16 cellular contexts compared by ENCODE assay signal in the genomic region with DNA sequence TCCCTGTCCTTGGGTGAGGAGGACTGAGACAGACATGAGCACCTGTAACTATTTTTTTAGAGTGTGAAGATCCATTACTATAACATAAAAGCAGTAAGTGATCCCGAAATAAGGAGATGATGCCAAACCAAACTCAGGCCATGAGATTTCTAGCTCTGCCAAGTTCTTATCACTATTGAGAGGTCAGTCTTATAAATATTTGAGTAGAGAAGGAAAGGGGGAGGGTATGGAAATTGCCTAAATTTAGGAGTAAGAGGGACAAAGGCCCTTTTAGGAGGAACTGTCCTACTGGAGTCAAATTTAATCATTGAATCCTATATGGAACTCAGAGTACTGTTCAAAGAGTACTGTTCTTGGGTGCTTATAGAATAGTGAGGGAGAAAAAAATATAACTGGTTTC.
DNase-seq lines count a peak whose midpoint lies in the region; ATAC-seq and TF ChIP-seq lines count a peak whose summit lies in the region.
"Had no signal": no experiment of that assay in that cellular context is flagged by ENCODE, and none has a peak within 500 bp of the region (broad histone marks: within the 10 kb centered on the region; RNA-seq: fewer than 3 reads in every experiment).

No MANE protein-coding gene starts in this region.

- no peaks in the 10 kb centered on the region for H3K27me3 ChIP-seq in mammary epithelial cell (ENCODE audit: insufficient read depth, low read length)
- no peaks in the 10 kb centered on the region for H3K27me3 ChIP-seq in GM23338 (ENCODE audit: insufficient read depth)
- H3K27me3 ChIP-seq in right lobe of liver = no peaks in the 10 kb centered on the region
- H3K27me3 ChIP-seq: BLaER1 had no signal

- H4K20me1 ChIP-seq in mammary epithelial cell (ENCODE audit: insufficient read depth, low read length) (no peaks in the 10 kb centered on the region), GM23338 (replicated peaks; ENCODE audit: insufficient read depth) (no peaks in the 10 kb centered on the region)
- H4K20me1 ChIP-seq: BLaER1 had no signal

- no peaks in the 10 kb centered on the region for H3K9me3 Mint-ChIP-seq in MCF 10A (ENCODE audit: unreplicated experiment)
- H3K9me3 Mint-ChIP-seq in GM23338 = no peaks in the 10 kb centered on the region
- no peaks in the 10 kb centered on the region; the same call in 1 of the 2 replicates for H3K9me3 Mint-ChIP-seq in WTC11
- H3K9me3 Mint-ChIP-seq: HFFc6 had no signal

- ATAC-seq in GM23338 = no peak
- no peak for ATAC-seq in WTC11
- ATAC-seq in right lobe of liver = peak; percentile 71 to 83 (median 81)
- ATAC-seq: CD8-positive, alpha-beta T cell had no signal

- intact Hi-C loops in mammary epithelial cell (cut with micrococcal nuclease) = no loop called here
- intact Hi-C loops in MCF 10A (cut with micrococcal nuclease) = no loop called here
- intact Hi-C loops in right lobe of liver (cut with DNase I) = no loop called here

- H2AFZ ChIP-seq in mammary epithelial cell (ENCODE audit: low read depth, low read length) (no peak overlapping the region), GM23338 (no peak overlapping the region)

- H3K36me3 Mint-ChIP-seq in MCF 10A (ENCODE audit: insufficient read depth, unreplicated experiment) (no peaks in the 10 kb centered on the region), GM23338 (ENCODE audit: low read depth) (peaks cover 8% of the 10 kb centered on the region; the same call in 2 of the 3 replicates), WTC11 (no peaks in the 10 kb centered on the region)
- H3K36me3 Mint-ChIP-seq: CD4-positive, CD25-positive, alpha-beta regulatory T cell; CD8-positive, alpha-beta T cell had no signal

- H3K4me2 ChIP-seq in mammary epithelial cell (ENCODE audit: insufficient read depth, low read depth, low read length) (peak overlapping the region; percentile 16), GM23338 (no peak overlapping the region)
- H3K4me2 ChIP-seq: BLaER1 had no signal

- no peaks in the 10 kb centered on the region for H3K9me2 ChIP-seq in GM23338 (ENCODE audit: insufficient read depth)

- H3K79me2 ChIP-seq in mammary epithelial cell (ENCODE audit: insufficient read depth, low read length) = no peaks in the 10 kb centered on the region
- no peaks in the 10 kb centered on the region for H3K79me2 ChIP-seq in GM23338 (replicated peaks; ENCODE audit: insufficient read depth)

- no peak overlapping the region for H3K27ac Mint-ChIP-seq in MCF 10A (ENCODE audit: low read depth, unreplicated experiment)
- 0 out of 2 replicates have a peak overlapping the region, but pooled peaks have one; percentile 2 for H3K27ac Mint-ChIP-seq in GM23338
- peak overlapping the region; percentile 33; the same call in 1 of the 2 replicates for H3K27ac Mint-ChIP-seq in WTC11
- H3K27ac Mint-ChIP-seq: B cell; CD4-positive, CD25-positive, alpha-beta regulatory T cell; CD8-positive, alpha-beta T cell; HFFc6 had no signal

- POLR2A ChIA-PET in MCF 10A (lab: Yijun Ruan, JAX) (no interaction called here), WTC11 (lab: Charles Lee) (no interaction called here)

- TF ChIP-seq POLR2A in right lobe of liver (IDR thresholded peaks at IDR 0.05) = no peak

- dilution Hi-C loops in mammary epithelial cell (cut with HindIII; ENCODE audit: low sequenced_read_pairs) = no loop called here

- TF ChIP-seq CTCF in mammary epithelial cell (conservative IDR thresholded peaks at IDR 0.05 in 1 of 2, IDR thresholded peaks at IDR 0.05 in 1 of 2; ENCODE audit: extremely low read depth in 1 of 2, insufficient read depth in 1 of 2, low read depth in 1 of 2, low read length in 2 of 2) (no peak), MCF 10A (IDR thresholded peaks at IDR 0.05; ENCODE audit: unreplicated experiment) (no peak), GM23338 (conservative IDR thresholded peaks at IDR 0.05; ENCODE audit: low read depth in 2 of 2) (no peak), WTC11 (IDR thresholded peaks at IDR 0.05) (no peak), right lobe of liver (IDR thresholded peaks at IDR 0.05) (no peak)

- no peak overlapping the region for H3K27ac ChIP-seq in mammary epithelial cell (ENCODE audit: insufficient read depth, low read depth, low read length)
- peak overlapping the region; percentile 11 for H3K27ac ChIP-seq in GM23338 (ENCODE audit: low read depth)
- peak overlapping the region in 1 of 3 donors; percentile 4 for H3K27ac ChIP-seq in right lobe of liver
- H3K27ac ChIP-seq: 22Rv1, BLaER1 had no signal

- H3K36me3 ChIP-seq in mammary epithelial cell (ENCODE audit: insufficient read depth, low read length) = no peaks in the 10 kb centered on the region
- no peaks in the 10 kb centered on the region for H3K36me3 ChIP-seq in GM23338 (ENCODE audit: insufficient read depth)
- no peaks in the 10 kb centered on the region for H3K36me3 ChIP-seq in right lobe of liver
- H3K36me3 ChIP-seq: BLaER1, HAP-1 had no signal

- H3K27me3 Mint-ChIP-seq in MCF 10A (ENCODE audit: insufficient read depth, unreplicated experiment) = no peaks in the 10 kb centered on the region
- H3K27me3 Mint-ChIP-seq in GM23338 (ENCODE audit: insufficient read depth, low read depth, poor library complexity) = no peaks in the 10 kb centered on the region
- no peaks in the 10 kb centered on the region for H3K27me3 Mint-ChIP-seq in WTC11 (ENCODE audit: low read depth)
- H3K27me3 Mint-ChIP-seq: B cell; CD4-positive, CD25-positive, alpha-beta regulatory T cell had no signal

- H3K4me1 ChIP-seq in mammary epithelial cell (ENCODE audit: insufficient read depth, low read length) = peaks cover 13% of the 10 kb centered on the region
- peaks cover 19% of the 10 kb centered on the region for H3K4me1 ChIP-seq in GM23338 (ENCODE audit: insufficient read depth)
- H3K4me1 ChIP-seq in right lobe of liver = peaks cover 0 to 17% (median 2%) of the 10 kb centered on the region in 4 donors
- H3K4me1 ChIP-seq: BLaER1 had no signal

- H3K9me3 ChIP-seq in mammary epithelial cell (replicated peaks; ENCODE audit: insufficient read depth, low read length) = no peaks in the 10 kb centered on the region
- no peaks in the 10 kb centered on the region for H3K9me3 ChIP-seq in right lobe of liver
- H3K9me3 ChIP-seq: BLaER1, HAP-1 had no signal

- BruUV-seq in mammary epithelial cell (replicated peaks; lab: Mats Ljungman, UMichigan) (no TSS peak), MCF 10A (replicated peaks; lab: Mats Ljungman, UMichigan) (no TSS peak)

- no peak overlapping the region for H3K9ac ChIP-seq in mammary epithelial cell (ENCODE audit: insufficient read depth, low read length)
- H3K9ac ChIP-seq: BLaER1 had no signal

- H3K4me1 Mint-ChIP-seq in MCF 10A (ENCODE audit: insufficient read depth, unreplicated experiment) (peaks cover 10% of the 10 kb centered on the region), GM23338 (peaks cover 42% of the 10 kb centered on the region), WTC11 (peaks cover 57% of the 10 kb centered on the region)
- H3K4me1 Mint-ChIP-seq: B cell; CD4-positive, CD25-positive, alpha-beta regulatory T cell had no signal

- H3F3A ChIP-seq in GM23338 (replicated peaks; ENCODE audit: low read depth) = no peaks in the 10 kb centered on the region

- no peak for DNase-seq in mammary epithelial cell
- DNase-seq in MCF 10A (ENCODE audit: unreplicated experiment) = no peak
- DNase-seq in GM23338 (ENCODE audit: low spot score) = no peak
- DNase-seq in WTC11 (ENCODE audit: low spot score) = no peak
- DNase-seq in right lobe of liver = no peak
- DNase-seq in SIG-M5 (lab: John Stamatoyannopoulos, UW) = no peak
- DNase-seq in kidney glomerular epithelial cell (lab: John Stamatoyannopoulos, UW) = no peak
- DNase-seq in stimulated activated CD4-positive, alpha-beta T cell treated with anti-CD3 and anti-CD28 coated beads, Interleukin-1b, Interleukin-23, amount 100 ng/mL, for 48 hours = no peak
- DNase-seq: CD4-positive, CD25-positive, alpha-beta regulatory T cell; CD8-positive, alpha-beta T cell; DND-41; HFFc6 had no signal

- no peak overlapping the region for H3K4me3 Mint-ChIP-seq in MCF 10A (ENCODE audit: unreplicated experiment)
- H3K4me3 Mint-ChIP-seq in GM23338 = no peak overlapping the region
- no peak overlapping the region for H3K4me3 Mint-ChIP-seq in WTC11
- H3K4me3 Mint-ChIP-seq: B cell; CD4-positive, CD25-positive, alpha-beta regulatory T cell; CD8-positive, alpha-beta T cell had no signal

- CTCF ChIA-PET in mammary epithelial cell (lab: Charles Lee; ENCODE audit: low non-redundant PET) (no interaction called here), MCF 10A (lab: Yijun Ruan, JAX) (no interaction called here), WTC11 (lab: Charles Lee) (no interaction called here)

- H3K4me3 ChIP-seq in mammary epithelial cell (replicated peaks in 1 of 3; ENCODE audit: insufficient read depth in 1 of 3, low read depth in 2 of 3, low read length in 3 of 3) (no peak overlapping the region), GM23338 (no peak overlapping the region), right lobe of liver (no peak overlapping the region)
- H3K4me3 ChIP-seq: BLaER1, HAP-1 had no signal

- WGBS in mammary epithelial cell (ENCODE audit: low coverage, missing lambda C conversion rate) = 100% methylated on average over 1 of the region's 1 CpG
- WGBS in right lobe of liver (ENCODE audit: insufficient coverage, low coverage, low lambda C conversion rate, missing lambda C conversion rate) = 29% methylated on average over 1 of the region's 1 CpG

- in situ Hi-C loops in mammary epithelial cell (cut with MboI; ENCODE audit: low sequenced_read_pairs in 2 of 2) = no loop called here

TF ChIP-seq in GM23338, 12 proteins besides CTCF, POLR2A, EP300 and RAD21 (continues in another document):
- no peak for TF ChIP-seq CREB1 (CRISPR knock-in tag; IDR thresholded peaks at IDR 0.05; ENCODE audit: low read depth)
- TF ChIP-seq, protein P1, sequence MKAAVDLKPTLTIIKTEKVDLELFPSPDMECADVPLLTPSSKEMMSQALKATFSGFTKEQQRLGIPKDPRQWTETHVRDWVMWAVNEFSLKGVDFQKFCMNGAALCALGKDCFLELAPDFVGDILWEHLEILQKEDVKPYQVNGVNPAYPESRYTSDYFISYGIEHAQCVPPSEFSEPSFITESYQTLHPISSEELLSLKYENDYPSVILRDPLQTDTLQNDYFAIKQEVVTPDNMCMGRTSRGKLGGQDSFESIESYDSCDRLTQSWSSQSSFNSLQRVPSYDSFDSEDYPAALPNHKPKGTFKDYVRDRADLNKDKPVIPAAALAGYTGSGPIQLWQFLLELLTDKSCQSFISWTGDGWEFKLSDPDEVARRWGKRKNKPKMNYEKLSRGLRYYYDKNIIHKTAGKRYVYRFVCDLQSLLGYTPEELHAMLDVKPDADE (IDR thresholded peaks at IDR 0.05) = no peak

TF ChIP-seq in WTC11, 78 proteins besides CTCF, POLR2A, EP300 and RAD21 (continues in another document):
- TF ChIP-seq MAX (CRISPR knock-in tag; IDR thresholded peaks at IDR 0.05) (no peak), ZNF263 (CRISPR knock-in tag; IDR thresholded peaks at IDR 0.05; ENCODE audit: low read depth) (no peak)

Comparison
In these comparisons a context has a peak if more than half of its experiments do, and no peak if none do; other contexts are left out.
1. ATAC-seq: peak in right lobe of liver (4 of 4); none in GM23338 (single experiment) and WTC11 (single experiment).